In genomic region chr6:27809939-27810767, GRCh38 we compare ENCODE assay signal across 1 cellular context.
TF ChIP-seq lines count a peak whose summit lies in the region.

No MANE protein-coding gene starts in this region.

TF ChIP-seq in WTC11, 78 proteins besides CTCF, POLR2A, EP300 and RAD21 (continued from another document and continues in another):
- peak; percentile 69; the same call in 1 of the 2 replicates for TF ChIP-seq KAT7 (CRISPR knock-in tag; IDR thresholded peaks at IDR 0.05; ENCODE audit: borderline replicate concordance)
- no peak for TF ChIP-seq ZNF317 (CRISPR knock-in tag; IDR thresholded peaks at IDR 0.05; ENCODE audit: borderline replicate concordance, low read depth)
- TF ChIP-seq SMAD3 (CRISPR knock-in tag; IDR thresholded peaks at IDR 0.05; ENCODE audit: borderline replicate concordance), result 0 out of 2 replicates have a peak, but pooled peaks have one; percentile 33
- no peak for TF ChIP-seq ZMAT4 (CRISPR knock-in tag; IDR thresholded peaks at IDR 0.05)
- TF ChIP-seq ATF3 (CRISPR knock-in tag; conservative IDR thresholded peaks at IDR 0.05), result no peak
- TF ChIP-seq, protein P1, sequence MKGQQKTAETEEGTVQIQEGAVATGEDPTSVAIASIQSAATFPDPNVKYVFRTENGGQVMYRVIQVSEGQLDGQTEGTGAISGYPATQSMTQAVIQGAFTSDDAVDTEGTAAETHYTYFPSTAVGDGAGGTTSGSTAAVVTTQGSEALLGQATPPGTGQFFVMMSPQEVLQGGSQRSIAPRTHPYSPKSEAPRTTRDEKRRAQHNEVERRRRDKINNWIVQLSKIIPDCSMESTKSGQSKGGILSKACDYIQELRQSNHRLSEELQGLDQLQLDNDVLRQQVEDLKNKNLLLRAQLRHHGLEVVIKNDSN (CRISPR knock-in tag; IDR thresholded peaks at IDR 0.05), result peak; percentile 60; the same call in 1 of the 2 replicates
- peak; percentile 94 for TF ChIP-seq FOXP1 (CRISPR knock-in tag; IDR thresholded peaks at IDR 0.05; ENCODE audit: borderline replicate concordance)
- no peak for TF ChIP-seq TP53 (CRISPR knock-in tag; IDR thresholded peaks at IDR 0.05)
- TF ChIP-seq GTF2I (CRISPR knock-in tag; conservative IDR thresholded peaks at IDR 0.05), result no peak
- peak; percentile 25; the same call in 1 of the 2 replicates for TF ChIP-seq IRF2 (CRISPR knock-in tag; IDR thresholded peaks at IDR 0.05; ENCODE audit: borderline replicate concordance, low read depth)
- TF ChIP-seq FOXP4 (CRISPR knock-in tag; IDR thresholded peaks at IDR 0.05), result peak; percentile 67; the same call in 1 of the 2 replicates
- TF ChIP-seq, protein P2, sequence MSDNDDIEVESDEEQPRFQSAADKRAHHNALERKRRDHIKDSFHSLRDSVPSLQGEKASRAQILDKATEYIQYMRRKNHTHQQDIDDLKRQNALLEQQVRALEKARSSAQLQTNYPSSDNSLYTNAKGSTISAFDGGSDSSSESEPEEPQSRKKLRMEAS (CRISPR knock-in tag; IDR thresholded peaks at IDR 0.05), result peak; percentile 65
- TF ChIP-seq ZNF416 (CRISPR knock-in tag; IDR thresholded peaks at IDR 0.05), result 0 out of 2 replicates have a peak, but pooled peaks have one; percentile 63
- TF ChIP-seq FOXJ3 (CRISPR knock-in tag; IDR thresholded peaks at IDR 0.05; ENCODE audit: borderline replicate concordance), result no peak
- TF ChIP-seq MXD4 (CRISPR knock-in tag; IDR thresholded peaks at IDR 0.05; ENCODE audit: borderline replicate concordance), result no peak
- no peak for TF ChIP-seq GRHL2 (CRISPR knock-in tag; IDR thresholded peaks at IDR 0.05; ENCODE audit: insufficient replicate concordance, severe bottlenecking)
- no peak for TF ChIP-seq RORB (CRISPR knock-in tag; IDR thresholded peaks at IDR 0.05)
- TF ChIP-seq IRF1 (CRISPR knock-in tag; IDR thresholded peaks at IDR 0.05), result no peak
- no peak for TF ChIP-seq NR2C2 (CRISPR knock-in tag; IDR thresholded peaks at IDR 0.05)
- no peak for TF ChIP-seq ZBTB21 (CRISPR knock-in tag; IDR thresholded peaks at IDR 0.05; ENCODE audit: borderline replicate concordance)
- no peak for TF ChIP-seq ZNF138 (CRISPR knock-in tag; conservative IDR thresholded peaks at IDR 0.05)
- TF ChIP-seq ELF4 (CRISPR knock-in tag; IDR thresholded peaks at IDR 0.05; ENCODE audit: low read depth), result 0 out of 2 replicates have a peak, but pooled peaks have one; percentile 50
- 0 out of 2 replicates have a peak, but pooled peaks have one; percentile 63 for TF ChIP-seq CREB1 (CRISPR knock-in tag; IDR thresholded peaks at IDR 0.05)
- TF ChIP-seq ZNF232 (CRISPR knock-in tag; IDR thresholded peaks at IDR 0.05), result 0 out of 2 replicates have a peak, but pooled peaks have one; percentile 67
- TF ChIP-seq, protein P3, sequence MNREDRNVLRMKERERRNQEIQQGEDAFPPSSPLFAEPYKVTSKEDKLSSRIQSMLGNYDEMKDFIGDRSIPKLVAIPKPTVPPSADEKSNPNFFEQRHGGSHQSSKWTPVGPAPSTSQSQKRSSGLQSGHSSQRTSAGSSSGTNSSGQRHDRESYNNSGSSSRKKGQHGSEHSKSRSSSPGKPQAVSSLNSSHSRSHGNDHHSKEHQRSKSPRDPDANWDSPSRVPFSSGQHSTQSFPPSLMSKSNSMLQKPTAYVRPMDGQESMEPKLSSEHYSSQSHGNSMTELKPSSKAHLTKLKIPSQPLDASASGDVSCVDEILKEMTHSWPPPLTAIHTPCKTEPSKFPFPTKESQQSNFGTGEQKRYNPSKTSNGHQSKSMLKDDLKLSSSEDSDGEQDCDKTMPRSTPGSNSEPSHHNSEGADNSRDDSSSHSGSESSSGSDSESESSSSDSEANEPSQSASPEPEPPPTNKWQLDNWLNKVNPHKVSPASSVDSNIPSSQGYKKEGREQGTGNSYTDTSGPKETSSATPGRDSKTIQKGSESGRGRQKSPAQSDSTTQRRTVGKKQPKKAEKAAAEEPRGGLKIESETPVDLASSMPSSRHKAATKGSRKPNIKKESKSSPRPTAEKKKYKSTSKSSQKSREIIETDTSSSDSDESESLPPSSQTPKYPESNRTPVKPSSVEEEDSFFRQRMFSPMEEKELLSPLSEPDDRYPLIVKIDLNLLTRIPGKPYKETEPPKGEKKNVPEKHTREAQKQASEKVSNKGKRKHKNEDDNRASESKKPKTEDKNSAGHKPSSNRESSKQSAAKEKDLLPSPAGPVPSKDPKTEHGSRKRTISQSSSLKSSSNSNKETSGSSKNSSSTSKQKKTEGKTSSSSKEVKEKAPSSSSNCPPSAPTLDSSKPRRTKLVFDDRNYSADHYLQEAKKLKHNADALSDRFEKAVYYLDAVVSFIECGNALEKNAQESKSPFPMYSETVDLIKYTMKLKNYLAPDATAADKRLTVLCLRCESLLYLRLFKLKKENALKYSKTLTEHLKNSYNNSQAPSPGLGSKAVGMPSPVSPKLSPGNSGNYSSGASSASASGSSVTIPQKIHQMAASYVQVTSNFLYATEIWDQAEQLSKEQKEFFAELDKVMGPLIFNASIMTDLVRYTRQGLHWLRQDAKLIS (CRISPR knock-in tag; IDR thresholded peaks at IDR 0.05; ENCODE audit: borderline replicate concordance), result no peak; the same call in 1 of the 2 replicates
- no peak for TF ChIP-seq ERG (CRISPR knock-in tag; IDR thresholded peaks at IDR 0.05)
- no peak for TF ChIP-seq HMGA2 (CRISPR knock-in tag; IDR thresholded peaks at IDR 0.05)
- TF ChIP-seq JUN (CRISPR knock-in tag; IDR thresholded peaks at IDR 0.05), result peak; percentile 80; the same call in 1 of the 2 replicates
- no peak for TF ChIP-seq CDX4 (CRISPR knock-in tag; IDR thresholded peaks at IDR 0.05; ENCODE audit: borderline replicate concordance)
- TF ChIP-seq, protein P4, sequence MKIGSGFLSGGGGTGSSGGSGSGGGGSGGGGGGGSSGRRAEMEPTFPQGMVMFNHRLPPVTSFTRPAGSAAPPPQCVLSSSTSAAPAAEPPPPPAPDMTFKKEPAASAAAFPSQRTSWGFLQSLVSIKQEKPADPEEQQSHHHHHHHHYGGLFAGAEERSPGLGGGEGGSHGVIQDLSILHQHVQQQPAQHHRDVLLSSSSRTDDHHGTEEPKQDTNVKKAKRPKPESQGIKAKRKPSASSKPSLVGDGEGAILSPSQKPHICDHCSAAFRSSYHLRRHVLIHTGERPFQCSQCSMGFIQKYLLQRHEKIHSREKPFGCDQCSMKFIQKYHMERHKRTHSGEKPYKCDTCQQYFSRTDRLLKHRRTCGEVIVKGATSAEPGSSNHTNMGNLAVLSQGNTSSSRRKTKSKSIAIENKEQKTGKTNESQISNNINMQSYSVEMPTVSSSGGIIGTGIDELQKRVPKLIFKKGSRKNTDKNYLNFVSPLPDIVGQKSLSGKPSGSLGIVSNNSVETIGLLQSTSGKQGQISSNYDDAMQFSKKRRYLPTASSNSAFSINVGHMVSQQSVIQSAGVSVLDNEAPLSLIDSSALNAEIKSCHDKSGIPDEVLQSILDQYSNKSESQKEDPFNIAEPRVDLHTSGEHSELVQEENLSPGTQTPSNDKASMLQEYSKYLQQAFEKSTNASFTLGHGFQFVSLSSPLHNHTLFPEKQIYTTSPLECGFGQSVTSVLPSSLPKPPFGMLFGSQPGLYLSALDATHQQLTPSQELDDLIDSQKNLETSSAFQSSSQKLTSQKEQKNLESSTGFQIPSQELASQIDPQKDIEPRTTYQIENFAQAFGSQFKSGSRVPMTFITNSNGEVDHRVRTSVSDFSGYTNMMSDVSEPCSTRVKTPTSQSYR (CRISPR knock-in tag; IDR thresholded peaks at IDR 0.05), result peak; percentile 42; the same call in 1 of the 2 replicates
- TF ChIP-seq, protein P5, sequence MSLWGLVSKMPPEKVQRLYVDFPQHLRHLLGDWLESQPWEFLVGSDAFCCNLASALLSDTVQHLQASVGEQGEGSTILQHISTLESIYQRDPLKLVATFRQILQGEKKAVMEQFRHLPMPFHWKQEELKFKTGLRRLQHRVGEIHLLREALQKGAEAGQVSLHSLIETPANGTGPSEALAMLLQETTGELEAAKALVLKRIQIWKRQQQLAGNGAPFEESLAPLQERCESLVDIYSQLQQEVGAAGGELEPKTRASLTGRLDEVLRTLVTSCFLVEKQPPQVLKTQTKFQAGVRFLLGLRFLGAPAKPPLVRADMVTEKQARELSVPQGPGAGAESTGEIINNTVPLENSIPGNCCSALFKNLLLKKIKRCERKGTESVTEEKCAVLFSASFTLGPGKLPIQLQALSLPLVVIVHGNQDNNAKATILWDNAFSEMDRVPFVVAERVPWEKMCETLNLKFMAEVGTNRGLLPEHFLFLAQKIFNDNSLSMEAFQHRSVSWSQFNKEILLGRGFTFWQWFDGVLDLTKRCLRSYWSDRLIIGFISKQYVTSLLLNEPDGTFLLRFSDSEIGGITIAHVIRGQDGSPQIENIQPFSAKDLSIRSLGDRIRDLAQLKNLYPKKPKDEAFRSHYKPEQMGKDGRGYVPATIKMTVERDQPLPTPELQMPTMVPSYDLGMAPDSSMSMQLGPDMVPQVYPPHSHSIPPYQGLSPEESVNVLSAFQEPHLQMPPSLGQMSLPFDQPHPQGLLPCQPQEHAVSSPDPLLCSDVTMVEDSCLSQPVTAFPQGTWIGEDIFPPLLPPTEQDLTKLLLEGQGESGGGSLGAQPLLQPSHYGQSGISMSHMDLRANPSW (CRISPR knock-in tag; conservative IDR thresholded peaks at IDR 0.05; ENCODE audit: low read depth), result no peak
- TF ChIP-seq GABPB1 (CRISPR knock-in tag; IDR thresholded peaks at IDR 0.05), result peak; percentile 78; the same call in 1 of the 2 replicates
- TF ChIP-seq E2F5 (CRISPR knock-in tag; IDR thresholded peaks at IDR 0.05), result peak; percentile 57; the same call in 1 of the 2 replicates
- TF ChIP-seq ESRRA (CRISPR knock-in tag; IDR thresholded peaks at IDR 0.05; ENCODE audit: borderline replicate concordance), result peak; percentile 92
- TF ChIP-seq NFATC4 (CRISPR knock-in tag; IDR thresholded peaks at IDR 0.05), result peak; percentile 65; the same call in 1 of the 2 replicates
- TF ChIP-seq JAZF1 (CRISPR knock-in tag; IDR thresholded peaks at IDR 0.05), result no peak
- TF ChIP-seq, protein P6, sequence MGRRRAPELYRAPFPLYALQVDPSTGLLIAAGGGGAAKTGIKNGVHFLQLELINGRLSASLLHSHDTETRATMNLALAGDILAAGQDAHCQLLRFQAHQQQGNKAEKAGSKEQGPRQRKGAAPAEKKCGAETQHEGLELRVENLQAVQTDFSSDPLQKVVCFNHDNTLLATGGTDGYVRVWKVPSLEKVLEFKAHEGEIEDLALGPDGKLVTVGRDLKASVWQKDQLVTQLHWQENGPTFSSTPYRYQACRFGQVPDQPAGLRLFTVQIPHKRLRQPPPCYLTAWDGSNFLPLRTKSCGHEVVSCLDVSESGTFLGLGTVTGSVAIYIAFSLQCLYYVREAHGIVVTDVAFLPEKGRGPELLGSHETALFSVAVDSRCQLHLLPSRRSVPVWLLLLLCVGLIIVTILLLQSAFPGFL (CRISPR knock-in tag; IDR thresholded peaks at IDR 0.05; ENCODE audit: borderline replicate concordance), result peak; percentile 91; the same call in 1 of the 2 replicates
- no peak for TF ChIP-seq TCF7 (CRISPR knock-in tag; IDR thresholded peaks at IDR 0.05; ENCODE audit: low read depth)
